20 cellular contexts compared by ENCODE assay signal in genomic region chr16:49717693-49718092, GRCh38.
DNase-seq lines count a peak whose midpoint lies in the region; ATAC-seq and TF ChIP-seq lines count a peak whose summit lies in the region.
"Had no signal": no experiment of that assay in that cellular context is flagged by ENCODE, and none has a peak within 500 bp of the region (broad histone marks: within the 10 kb centered on the region; RNA-seq: fewer than 3 reads in every experiment).

No MANE protein-coding gene starts in this region.

- H3K4me3 Mint-ChIP-seq in glutamatergic neuron (ENCODE audit: unreplicated experiment) (no peak overlapping the region), nephron (no peak overlapping the region), neural progenitor cell (no peak overlapping the region)
- H3K4me3 Mint-ChIP-seq: B cell; CD4-positive, alpha-beta T cell; CD8-positive, alpha-beta T cell had no signal

- no peak overlapping the region for H2AFZ ChIP-seq in neural progenitor cell (replicated peaks)

- H3K36me3 Mint-ChIP-seq in glutamatergic neuron (ENCODE audit: unreplicated experiment) = peaks cover 17% of the 10 kb centered on the region
- peaks cover 45% of the 10 kb centered on the region for H3K36me3 Mint-ChIP-seq in nephron (ENCODE audit: low read depth)
- H3K36me3 Mint-ChIP-seq in neural progenitor cell = peaks cover 59% of the 10 kb centered on the region
- H3K36me3 Mint-ChIP-seq: CD8-positive, alpha-beta T cell had no signal

- no peaks in the 10 kb centered on the region for H3K36me3 ChIP-seq in neural progenitor cell

- H3K9ac ChIP-seq in neural progenitor cell = no peak overlapping the region
- H3K9ac ChIP-seq: BLaER1 treated with 17β-estradiol and CSF1 and Interleukin-3, amounts not matched to agents 10 nM and 100 nM had no signal

- no peak overlapping the region for H3K27ac ChIP-seq in neural progenitor cell
- H3K27ac ChIP-seq: 22Rv1; A549; BLaER1 treated with 17β-estradiol and CSF1 and Interleukin-3, amounts not matched to agents 10 nM and 100 nM; C4-2B had no signal

- H3K27ac Mint-ChIP-seq in glutamatergic neuron (ENCODE audit: unreplicated experiment) (peak overlapping the region; percentile 22), nephron (peak overlapping the region; percentile 34 to 80 (median 45)), neural progenitor cell (peak overlapping the region; percentile 52)
- H3K27ac Mint-ChIP-seq: B cell; CD4-positive, alpha-beta T cell; CD8-positive, alpha-beta T cell had no signal

- no peaks in the 10 kb centered on the region for H3K27me3 ChIP-seq in neural progenitor cell
- H3K27me3 ChIP-seq: BLaER1 treated with 17β-estradiol and CSF1 and Interleukin-3, amounts not matched to agents 10 nM and 100 nM had no signal

- no peak overlapping the region for H3K4me3 ChIP-seq in LNCaP clone FGC (ENCODE audit: low read depth, low read length)
- H3K4me3 ChIP-seq in neural progenitor cell = no peak overlapping the region
- H3K4me3 ChIP-seq: A549; BLaER1 treated with 17β-estradiol and CSF1 and Interleukin-3, amounts not matched to agents 10 nM and 100 nM had no signal

- H3K4me1 ChIP-seq in neural progenitor cell = peaks cover 28% of the 10 kb centered on the region
- H3K4me1 ChIP-seq: A549, Caco-2 had no signal

- no peaks in the 10 kb centered on the region for H3F3A ChIP-seq in neural progenitor cell (ENCODE audit: low read depth)

- H3K79me2 ChIP-seq in neural progenitor cell (ENCODE audit: low read depth) = peaks cover 58% of the 10 kb centered on the region

- H3K4me2 ChIP-seq in neural progenitor cell = no peak overlapping the region
- H3K4me2 ChIP-seq: A549; BLaER1 treated with 17β-estradiol and CSF1 and Interleukin-3, amounts not matched to agents 10 nM and 100 nM had no signal

- H3K9me3 ChIP-seq in neural progenitor cell (ENCODE audit: low read depth) = no peaks in the 10 kb centered on the region
- H3K9me3 ChIP-seq: A549, Caco-2 had no signal

- TF ChIP-seq CTCF in LNCaP clone FGC (IDR thresholded peaks at IDR 0.05; ENCODE audit: control insufficient read depth, extremely low read depth, insufficient read depth) (no peak), glutamatergic neuron (IDR thresholded peaks at IDR 0.05; ENCODE audit: partially characterized antibody, unreplicated experiment) (no peak), nephron (IDR thresholded peaks at IDR 0.05; ENCODE audit: unreplicated experiment in 3 of 3) (no peak), neural progenitor cell (IDR thresholded peaks at IDR 0.05) (no peak)

- DNase-seq in LNCaP clone FGC (ENCODE audit: low read depth) (peak; percentile 18), glutamatergic neuron (no peak), neural progenitor cell (ENCODE audit: low spot score) (no peak), posterior vena cava (ENCODE audit: low spot score) (no peak), NCI-H446 treated with DMSO at 0.1 percent for 48 hours (lab: John Stamatoyannopoulos, UW) (no peak), NCI-H187 treated with DMSO at 0.1 percent for 48 hours (lab: John Stamatoyannopoulos, UW) (no peak)
- DNase-seq: AML-193; Caco-2; Calu3; CD4-positive, alpha-beta T cell; CD8-positive, alpha-beta T cell; DMS79 treated with DMSO at 0.1 percent for 48 hours; GF-D8 had no signal

- H3K27me3 Mint-ChIP-seq in glutamatergic neuron (ENCODE audit: unreplicated experiment) (peaks cover 8% of the 10 kb centered on the region), nephron (ENCODE audit: low read depth) (no peaks in the 10 kb centered on the region), neural progenitor cell (ENCODE audit: insufficient read depth, low read depth) (peaks cover 7% of the 10 kb centered on the region)
- H3K27me3 Mint-ChIP-seq: B cell; CD4-positive, alpha-beta T cell had no signal

- peaks cover 44% of the 10 kb centered on the region for H3K4me1 Mint-ChIP-seq in glutamatergic neuron (ENCODE audit: low read depth, unreplicated experiment)
- H3K4me1 Mint-ChIP-seq in nephron = peaks cover 53% of the 10 kb centered on the region
- H3K4me1 Mint-ChIP-seq in neural progenitor cell = peaks cover 64% of the 10 kb centered on the region
- H3K4me1 Mint-ChIP-seq: B cell had no signal

- ATAC-seq in HG03135 (IDR thresholded peaks at IDR 0.05; ENCODE audit: unreplicated experiment) = no peak
- ATAC-seq: A549; CD8-positive, alpha-beta T cell had no signal

- intact Hi-C loops in posterior vena cava (cut with DNase I) = no loop called here

- H3K9me3 Mint-ChIP-seq in glutamatergic neuron (ENCODE audit: unreplicated experiment) (peaks cover 20% of the 10 kb centered on the region), nephron (no peaks in the 10 kb centered on the region), neural progenitor cell (peaks cover 5% of the 10 kb centered on the region)
- H3K9me3 Mint-ChIP-seq: CD4-positive, alpha-beta T cell; CD8-positive, alpha-beta T cell had no signal

- peaks cover 32% of the 10 kb centered on the region for H4K20me1 ChIP-seq in neural progenitor cell (ENCODE audit: low read depth)
